ENCODE assay signal across 8 cellular contexts in the genomic region with DNA sequence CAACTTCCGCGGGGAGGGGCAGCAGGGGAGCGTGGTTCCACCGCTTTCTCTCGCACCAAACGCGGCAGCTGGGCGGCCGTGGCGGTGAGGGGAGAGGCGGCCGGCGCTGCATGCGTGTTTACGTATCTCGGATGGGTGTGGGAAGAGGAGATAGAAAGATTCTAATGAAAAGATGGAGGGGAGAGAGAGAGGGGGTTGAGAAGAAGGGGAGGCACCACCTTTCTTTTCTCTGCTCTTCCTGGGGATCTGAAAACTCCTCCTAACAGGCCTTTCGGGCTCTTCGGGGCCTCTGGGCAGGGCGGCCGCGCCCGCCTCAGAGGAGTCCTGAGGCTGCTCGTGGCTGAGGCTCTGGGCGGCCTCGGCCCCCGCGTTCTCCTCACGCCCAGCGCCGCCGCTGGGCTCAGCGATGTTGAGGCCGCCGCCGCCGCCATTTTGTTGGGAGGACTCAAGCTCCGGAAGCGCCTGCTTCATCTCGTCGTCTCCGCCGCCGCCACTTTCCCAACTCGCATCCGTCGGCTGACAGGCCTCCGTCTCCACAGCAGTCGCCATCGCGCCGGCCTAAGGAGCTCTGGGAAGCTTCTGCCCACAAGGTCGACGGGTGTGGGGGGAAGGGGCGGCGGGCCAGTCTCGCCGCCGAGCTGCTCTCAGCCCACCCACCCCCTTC. TPM values are rescaled to one million over a fixed set of nuclear protein-coding genes. Genes with fewer than 3 reads are reported as not detected.
DNase-seq lines count a peak whose midpoint lies in the region; ATAC-seq, FAIRE-seq and TF ChIP-seq lines count a peak whose summit lies in the region.

No MANE protein-coding gene starts in this region.

- peak overlapping the region; percentile 100 for H4K8ac ChIP-seq in H1 (ENCODE audit: extremely low read depth, insufficient read depth, low read length)

- peak overlapping the region; percentile 99 for H3K14ac ChIP-seq in H1 (ENCODE audit: insufficient read length)

- TF ChIP-seq CTCF in H1 (IDR thresholded peaks at IDR 0.05; ENCODE audit: control extremely low read depth in 1 of 3, insufficient read depth in 1 of 3, low read depth in 1 of 3, low read length in 3 of 3) = no peak

- H2BK120ac ChIP-seq in H1 (replicated peaks; ENCODE audit: low read depth, low read length) = peak overlapping the region; percentile 90

- POLR2A ChIA-PET in H1 (lab: Charles Lee; ENCODE audit: partially characterized antibody) = interaction anchor here (0.7 to 3.0 kb wide), 15 partner anchors 9 to 396 kb away, joined by 3 to 14 read pairs (median 4); a partner anchor contains a TSS

- peak overlapping the region; percentile 95 for H3K56ac ChIP-seq in H1 (replicated peaks; ENCODE audit: insufficient read length, low read depth, low read length)

- no peak overlapping the region for H2AK5ac ChIP-seq in H1 (ENCODE audit: low read depth, low read length)

- peak overlapping the region; percentile 94 for H3K4ac ChIP-seq in H1 (replicated peaks; ENCODE audit: insufficient read length, low read depth, low read length)

- WGBS in H1 (ENCODE audit: extremely low coverage in 1 of 2, insufficient coverage in 1 of 2, insufficient read length in 1 of 2, insufficient replicate concordance in 2 of 2, low coverage in 1 of 2, low lambda C conversion rate in 2 of 2, missing lambda C conversion rate in 1 of 2), 2 experiments = 1% methylated on average over 45 of the region's 58 CpGs; no CpG with 5 or more reads in 1 of the 2 experiments

- H3K36me3 Mint-ChIP-seq in activated CD8-positive, alpha-beta memory T cell treated with anti-CD3 and anti-CD28 coated beads, Interleukin-2, amount 10 ng/mL, durations not matched to agents 7 days and 5 days = peaks cover 47% of the 10 kb centered on the region

- no peak overlapping the region for H3K23ac ChIP-seq in H1 (ENCODE audit: insufficient read length)

- peak; percentile 86 to 90 for TF ChIP-seq POLR2A in H1 (IDR thresholded peaks at IDR 0.05; ENCODE audit: control extremely low read depth in 1 of 2, low read depth in 2 of 2, low read length in 2 of 2)

- peaks cover 0 to 43% of the 10 kb centered on the region in 2 experiments; a peak in 2 of 4 replicates for H3K79me2 ChIP-seq in H1 (ENCODE audit: control insufficient read depth in 1 of 2, insufficient read depth in 2 of 2, low read length in 2 of 2)

- CTCF ChIA-PET in activated CD8-positive, alpha-beta memory T cell treated with anti-CD3 and anti-CD28 coated beads, Interleukin-2, amount 10 ng/mL, durations not matched to agents 7 days and 5 days (lab: Charles Lee) = interaction anchor here (0.9 to 2.1 kb wide), 11 partner anchors 10 to 304 kb away, joined by 3 to 11 read pairs (median 5); a partner anchor contains a TSS
- CTCF ChIA-PET in H1 (lab: Charles Lee; ENCODE audit: partially characterized antibody) = interaction anchor here (1.3 kb wide), 1 partner anchor 324 kb away, joined by 3 read pairs; no protein-coding TSS in a partner anchor

- no peak for TF ChIP-seq EP300 in H1 (IDR thresholded peaks at IDR 0.05; ENCODE audit: borderline replicate concordance in 1 of 2, low read depth in 2 of 2, low read length in 2 of 2)

- peak overlapping the region; percentile 99 for H4K91ac ChIP-seq in H1 (replicated peaks; ENCODE audit: insufficient read length, low read length)

- H3K4me3 ChIP-seq in BLaER1 (peak overlapping the region; percentile 95), H1 (ENCODE audit: extremely low read depth in 1 of 4, insufficient read depth in 2 of 4, low read depth in 3 of 4, low read length in 4 of 4) (peak overlapping the region; percentile 79 to 94 (median 84))

- peak overlapping the region; percentile 92 for H2BK5ac ChIP-seq in H1 (ENCODE audit: low read depth, low read length)

- DNase-seq in NK-92 (lab: John Stamatoyannopoulos, UW; ENCODE audit: unreplicated experiment) (peak; percentile 9), H1 (ENCODE audit: low read depth in 1 of 2, low spot score in 2 of 2) (peak; percentile 31 to 83), mesenteric fat pad (ENCODE audit: low spot score) (peak; percentile 92)
- peak; percentile 84 for DNase-seq in activated CD8-positive, alpha-beta memory T cell treated with anti-CD3 and anti-CD28 coated beads, Interleukin-2, amount 10 ng/mL, durations not matched to agents 7 days and 5 days
- peak; percentile 48 for DNase-seq in stimulated activated CD8-positive, alpha-beta memory T cell treated with anti-CD3 and anti-CD28 coated beads, Interleukin-15, amount 100 ng/mL, for 1 hour (ENCODE audit: low read depth)

- peak overlapping the region; percentile 54; the same call in 1 of the 2 replicates for H2BK12ac ChIP-seq in H1 (ENCODE audit: low read depth, low read length)

- peak overlapping the region; percentile 93 for H3K18ac ChIP-seq in H1 (ENCODE audit: extremely low read depth, low read length)

- TF ChIP-seq RAD21 in H1 (IDR thresholded peaks at IDR 0.05 in 1 of 2, conservative IDR thresholded peaks at IDR 0.05 in 1 of 2; ENCODE audit: low read depth in 2 of 2, low read length in 2 of 2) = no peak

- peaks cover 39% of the 10 kb centered on the region for H3K4me1 Mint-ChIP-seq in activated CD8-positive, alpha-beta memory T cell treated with anti-CD3 and anti-CD28 coated beads, Interleukin-2, amount 10 ng/mL, durations not matched to agents 7 days and 5 days

- H3K9me3 Mint-ChIP-seq in activated CD8-positive, alpha-beta memory T cell treated with anti-CD3 and anti-CD28 coated beads, Interleukin-2, amount 10 ng/mL, durations not matched to agents 7 days and 5 days (ENCODE audit: low read depth) = peaks cover 4% of the 10 kb centered on the region

- H3K9ac ChIP-seq in BLaER1 (peak overlapping the region; percentile 99), H1 (replicated peaks in 1 of 4; ENCODE audit: extremely low read depth in 1 of 4, low read depth in 3 of 4, low read length in 3 of 4) (peak overlapping the region; percentile 85 to 93 (median 90))

- H3K36me3 ChIP-seq in BLaER1 = peaks cover 17% of the 10 kb centered on the region
- peaks cover 0 to 6% (median 2%) of the 10 kb centered on the region in 4 experiments; a peak in 3 of 8 replicates for H3K36me3 ChIP-seq in H1 (ENCODE audit: control insufficient read depth in 2 of 4, insufficient read depth in 4 of 4, low read length in 3 of 4)

- H3K9me3 ChIP-seq in BLaER1 (peaks cover 27% of the 10 kb centered on the region), H1 (ENCODE audit: insufficient read depth in 2 of 2, low read depth in 1 of 2, low read length in 1 of 2) (peaks cover 5 to 11% of the 10 kb centered on the region in 2 experiments; a peak in 3 of 4 replicates)

- H3K27me3 ChIP-seq in BLaER1 (no peaks in the 10 kb centered on the region), H1 (replicated peaks in 1 of 4; ENCODE audit: control insufficient read depth in 3 of 4, extremely low read depth in 1 of 4, insufficient read depth in 3 of 4, low read length in 3 of 4) (peaks cover 4 to 18% (median 14%) of the 10 kb centered on the region in 4 experiments)

- H3K79me1 ChIP-seq in H1 (ENCODE audit: low read depth, low read length) = no peaks in the 10 kb centered on the region; the same call in 1 of the 2 replicates

- H2BK20ac ChIP-seq in H1 (ENCODE audit: low read length) = 0 out of 2 replicates have a peak overlapping the region, but pooled peaks have one; percentile 41

- peak overlapping the region; percentile 87 for H3K4me2 ChIP-seq in BLaER1
- peak overlapping the region; percentile 70 to 87 for H3K4me2 ChIP-seq in H1 (ENCODE audit: insufficient read depth in 1 of 2, low read depth in 2 of 2, low read length in 2 of 2)

- no peaks in the 10 kb centered on the region for H3K27me3 Mint-ChIP-seq in activated CD8-positive, alpha-beta memory T cell treated with anti-CD3 and anti-CD28 coated beads, Interleukin-2, amount 10 ng/mL, durations not matched to agents 7 days and 5 days

- no peak overlapping the region; the same call in 1 of the 2 replicates for H2AFZ ChIP-seq in H1 (ENCODE audit: low read length)

- peak overlapping the region; percentile 98 for H4K5ac ChIP-seq in H1 (ENCODE audit: insufficient read length, low read depth, low read length)

- ATAC-seq in GM19324 (IDR thresholded peaks at IDR 0.05; ENCODE audit: low FRiP score, unreplicated experiment) = peak; percentile 75
- peak; percentile 69 for ATAC-seq in HG03460 (IDR thresholded peaks at IDR 0.05; ENCODE audit: unreplicated experiment)
- peak; percentile 83 for ATAC-seq in activated CD8-positive, alpha-beta memory T cell treated with anti-CD3 and anti-CD28 coated beads, Interleukin-2, amount 10 ng/mL, durations not matched to agents 7 days and 5 days

- H2BK15ac ChIP-seq in H1 (ENCODE audit: low read length) = no peak overlapping the region

- peak overlapping the region; percentile 85 for H3K4me3 Mint-ChIP-seq in activated CD8-positive, alpha-beta memory T cell treated with anti-CD3 and anti-CD28 coated beads, Interleukin-2, amount 10 ng/mL, durations not matched to agents 7 days and 5 days

- H3K4me1 ChIP-seq in BLaER1 (peaks cover 13% of the 10 kb centered on the region), H1 (replicated peaks in 1 of 4; ENCODE audit: control insufficient read depth in 3 of 4, insufficient read depth in 4 of 4, low read length in 3 of 4) (peaks cover 0 to 2% (median 1%) of the 10 kb centered on the region in 4 experiments; a peak in 3 of 7 replicates)

- peak overlapping the region; percentile 92 for H3K27ac Mint-ChIP-seq in activated CD8-positive, alpha-beta memory T cell treated with anti-CD3 and anti-CD28 coated beads, Interleukin-2, amount 10 ng/mL, durations not matched to agents 7 days and 5 days

- H4K20me1 ChIP-seq in BLaER1 = 0 out of 2 replicates have a peak, but pooled peaks cover 16% of the 10 kb centered on the region
- H4K20me1 ChIP-seq in H1 (replicated peaks in 1 of 2; ENCODE audit: control insufficient read depth in 1 of 2, insufficient read depth in 2 of 2, low read length in 2 of 2) = no peaks in the 10 kb centered on the region

- peaks cover 3% of the 10 kb centered on the region for H3K23me2 ChIP-seq in H1 (ENCODE audit: low read depth, low read length)

- no peak for FAIRE-seq in H1 (lab: Jason Lieb, UNC)

- H3K27ac ChIP-seq in BLaER1 (peak overlapping the region; percentile 100), H1 (ENCODE audit: low read depth, low read length) (peak overlapping the region; percentile 96)

TF ChIP-seq in H1, 55 proteins besides CTCF, POLR2A, EP300 and RAD21 (continues in another document):
- TF ChIP-seq YY1 (IDR thresholded peaks at IDR 0.05; ENCODE audit: low read depth, low read length) = peak; percentile 94

RNA-seq across cellular contexts. Expression of a gene that starts 0.5 kb away (rescaled TPM):
- total RNA-seq in activated CD8-positive, alpha-beta memory T cell treated with anti-CD3 and anti-CD28 coated beads, Interleukin-2, amount 10 ng/mL, durations not matched to agents 7 days and 5 days = 10 to 100 TPM; 70.3 to 72.8 TPM
- total RNA-seq in H1 (2021; fragmentation: NEBNext Ultra II Directional; extraction: Animal tissue kit (Norgen Biotek cat#: 25700)) = 40.1 and 45.5 TPM in 2 replicates
- polyA plus RNA-seq in H1 (2011; rRNA removed) = 7.8 and 12.2 TPM in 2 replicates
- 15.6 TPM for polyA plus RNA-seq in H1 (2011; cell fraction: cytosol; rRNA removed)
- 8.8 TPM for polyA plus RNA-seq in H1 (2011; cell fraction: nucleus; rRNA removed)
- 13.4 to 23.7 TPM (median 17.5 TPM) in 4 replicates for polyA plus RNA-seq in H1 (2012, experiment 1 of 2)
- 2.5 TPM for polyA plus RNA-seq in H1 (2012, experiment 2 of 2)
- 17.7 TPM for polyA plus RNA-seq in H1 (2013, experiment 1 of 2)
- polyA plus RNA-seq in H1 (2013, experiment 2 of 2) = 16.4 TPM
- 31.3 and 54.6 TPM in 2 replicates for polyA minus RNA-seq in H1 (2011; rRNA and poly(A)+ RNA removed)
- polyA minus RNA-seq in H1 (2011; cell fraction: cytosol; rRNA and poly(A)+ RNA removed) = 33.1 TPM
- 49.3 TPM for polyA minus RNA-seq in H1 (2011; cell fraction: nucleus; rRNA and poly(A)+ RNA removed)
- total RNA-seq in mesenteric fat pad = 47.9 TPM

Comparison
In these comparisons a context has a peak if more than half of its experiments do, and no peak if none do; other contexts are left out.
1. Peak in every context shown above with its lines: DNase-seq, ATAC-seq, H3K4me3 ChIP-seq and H3K27ac ChIP-seq.
2. DNase-seq: peak in every context shown above with its lines; median percentile 92 in mesenteric fat pad; 84 in activated CD8-positive, alpha-beta memory T cell treated with anti-CD3 and anti-CD28 coated beads, Interleukin-2, amount 10 ng/mL, durations not matched to agents 7 days and 5 days; 57 in H1; 48 in stimulated activated CD8-positive, alpha-beta memory T cell treated with anti-CD3 and anti-CD28 coated beads, Interleukin-15, amount 100 ng/mL, for 1 hour; 9 in NK-92.